11 cellular contexts compared by ENCODE assay signal in genomic region chr19:970695-971094, GRCh38. TPM values are rescaled to one million over a fixed set of nuclear protein-coding genes. Genes with fewer than 3 reads are reported as not detected.
DNase-seq lines count a peak whose midpoint lies in the region; ATAC-seq, FAIRE-seq and TF ChIP-seq lines count a peak whose summit lies in the region.
"Had no signal": no experiment of that assay in that cellular context is flagged by ENCODE, and none has a peak within 500 bp of the region (broad histone marks: within the 10 kb centered on the region; RNA-seq: fewer than 3 reads in every experiment).

No MANE protein-coding gene starts in this region.

- H3K27me3 ChIP-seq in endodermal cell (ENCODE audit: control insufficient read depth, insufficient read depth, low read length, poor library complexity, severe bottlenecking): no peaks in the 10 kb centered on the region
- H3K27me3 ChIP-seq: ovary had no signal

- DNase-seq in activated CD8-positive, alpha-beta T cell treated with anti-CD3 and anti-CD28 coated beads for 36 hours: peak; percentile 31
- no peak for DNase-seq in activated CD8-positive, alpha-beta T cell treated with anti-CD3 and anti-CD28 coated beads, Interleukin-2, amount 10 ng/mL, durations not matched to agents 7 days and 5 days
- peak; percentile 37 for DNase-seq in NB4 (ENCODE audit: low read depth)
- DNase-seq in endodermal cell: peak; percentile 78
- DNase-seq in progenitor cell of endocrine pancreas (ENCODE audit: low spot score, unreplicated experiment): no peak
- no peak for DNase-seq in urothelium cell line (ENCODE audit: low spot score)
- DNase-seq: stimulated activated naive CD4-positive, alpha-beta T cell treated with Interleukin-2 at 50 U/mL for 16 hours had no signal

- TF ChIP-seq POLR2A in NB4 (IDR thresholded peaks at IDR 0.05; ENCODE audit: extremely low read depth, insufficient read length): no peak

- FAIRE-seq in urothelium cell line (lab: Jason Lieb, UNC): no peak

- H3K4me1 Mint-ChIP-seq in activated CD8-positive, alpha-beta T cell treated with anti-CD3 and anti-CD28 coated beads for 36 hours (ENCODE audit: low read depth): no peaks in the 10 kb centered on the region
- H3K4me1 Mint-ChIP-seq in activated CD8-positive, alpha-beta T cell treated with anti-CD3 and anti-CD28 coated beads, Interleukin-2, amount 10 ng/mL, durations not matched to agents 7 days and 5 days (ENCODE audit: low read depth): no peaks in the 10 kb centered on the region
- H3K4me1 Mint-ChIP-seq in endodermal cell (no peaks in the 10 kb centered on the region), progenitor cell of endocrine pancreas (ENCODE audit: low read depth) (no peaks in the 10 kb centered on the region)

- H3K27ac ChIP-seq in endodermal cell (ENCODE audit: low read depth, low read length): no peak overlapping the region
- H3K27ac ChIP-seq: ovary had no signal

- H3K9ac ChIP-seq in endodermal cell (ENCODE audit: extremely low read depth, low read length, poor library complexity, severe bottlenecking): no peak overlapping the region

- peaks cover 9% of the 10 kb centered on the region for H3K9me3 Mint-ChIP-seq in activated CD8-positive, alpha-beta T cell treated with anti-CD3 and anti-CD28 coated beads for 36 hours
- H3K9me3 Mint-ChIP-seq in activated CD8-positive, alpha-beta T cell treated with anti-CD3 and anti-CD28 coated beads, Interleukin-2, amount 10 ng/mL, durations not matched to agents 7 days and 5 days (ENCODE audit: insufficient read depth): no peaks in the 10 kb centered on the region
- H3K9me3 Mint-ChIP-seq in endodermal cell (peaks cover 29% of the 10 kb centered on the region), progenitor cell of endocrine pancreas (ENCODE audit: low read depth) (peaks cover 3% of the 10 kb centered on the region)

- TF ChIP-seq CTCF in activated CD8-positive, alpha-beta T cell treated with anti-CD3 and anti-CD28 coated beads for 36 hours (IDR thresholded peaks at IDR 0.05): peak; percentile 89
- peak; percentile 42 for TF ChIP-seq CTCF in NB4 (IDR thresholded peaks at IDR 0.05; ENCODE audit: low read depth, low read length)
- peak; percentile 92 for TF ChIP-seq CTCF in endodermal cell (conservative IDR thresholded peaks at IDR 0.05)
- TF ChIP-seq CTCF in progenitor cell of endocrine pancreas (IDR thresholded peaks at IDR 0.05; ENCODE audit: unreplicated experiment): peak; percentile 67

- POLR2A ChIA-PET in activated CD8-positive, alpha-beta T cell treated with anti-CD3 and anti-CD28 coated beads for 36 hours (lab: Charles Lee): no interaction called here
- POLR2A ChIA-PET in activated CD8-positive, alpha-beta T cell treated with anti-CD3 and anti-CD28 coated beads, Interleukin-2, amount 10 ng/mL, durations not matched to agents 7 days and 5 days (lab: Charles Lee): interaction anchor here (1.7 kb wide), 1 partner anchor 9 kb away, joined by 3 read pairs; no protein-coding TSS in a partner anchor

- no peak for ATAC-seq in activated CD8-positive, alpha-beta T cell treated with anti-CD3 and anti-CD28 coated beads for 36 hours
- ATAC-seq in activated CD8-positive, alpha-beta T cell treated with anti-CD3 and anti-CD28 coated beads, Interleukin-2, amount 10 ng/mL, durations not matched to agents 7 days and 5 days: no peak
- no peak for ATAC-seq in HG02885 (IDR thresholded peaks at IDR 0.05; ENCODE audit: poor library complexity, unreplicated experiment)
- ATAC-seq in GM18861 (IDR thresholded peaks at IDR 0.05; ENCODE audit: unreplicated experiment): no peak

- no peak overlapping the region for H3K4me3 Mint-ChIP-seq in activated CD8-positive, alpha-beta T cell treated with anti-CD3 and anti-CD28 coated beads for 36 hours
- no peak overlapping the region for H3K4me3 Mint-ChIP-seq in activated CD8-positive, alpha-beta T cell treated with anti-CD3 and anti-CD28 coated beads, Interleukin-2, amount 10 ng/mL, durations not matched to agents 7 days and 5 days
- H3K4me3 Mint-ChIP-seq in endodermal cell (no peak overlapping the region), progenitor cell of endocrine pancreas (ENCODE audit: low read depth) (no peak overlapping the region)
- H3K4me3 Mint-ChIP-seq: T-helper 2 cell treated with Interferon-gamma antibody and Interleukin-4, amounts not matched to agents 5 μg/mL and 100 μg/mL, for 36 hours had no signal

- H3K9me3 ChIP-seq in endodermal cell (ENCODE audit: control insufficient read depth, low read length): peaks cover 25% of the 10 kb centered on the region

- no peaks in the 10 kb centered on the region for H3K4me1 ChIP-seq in endodermal cell (ENCODE audit: control insufficient read depth, insufficient read depth, low read length)

- H3K27ac Mint-ChIP-seq in activated CD8-positive, alpha-beta T cell treated with anti-CD3 and anti-CD28 coated beads for 36 hours: no peak overlapping the region
- H3K27ac Mint-ChIP-seq in activated CD8-positive, alpha-beta T cell treated with anti-CD3 and anti-CD28 coated beads, Interleukin-2, amount 10 ng/mL, durations not matched to agents 7 days and 5 days: no peak overlapping the region
- H3K27ac Mint-ChIP-seq in endodermal cell: no peak overlapping the region
- no peak overlapping the region for H3K27ac Mint-ChIP-seq in progenitor cell of endocrine pancreas
- H3K27ac Mint-ChIP-seq: T-helper 2 cell treated with Interferon-gamma antibody and Interleukin-4, amounts not matched to agents 5 μg/mL and 100 μg/mL, for 36 hours had no signal

- H3K36me3 Mint-ChIP-seq in activated CD8-positive, alpha-beta T cell treated with anti-CD3 and anti-CD28 coated beads for 36 hours (ENCODE audit: low read depth): peaks cover 24% of the 10 kb centered on the region
- peaks cover 41% of the 10 kb centered on the region for H3K36me3 Mint-ChIP-seq in activated CD8-positive, alpha-beta T cell treated with anti-CD3 and anti-CD28 coated beads, Interleukin-2, amount 10 ng/mL, durations not matched to agents 7 days and 5 days (ENCODE audit: low read depth)
- H3K36me3 Mint-ChIP-seq in endodermal cell (ENCODE audit: low read depth) (peaks cover 59% of the 10 kb centered on the region), progenitor cell of endocrine pancreas (ENCODE audit: insufficient read depth) (peaks cover 35% of the 10 kb centered on the region)

- no peaks in the 10 kb centered on the region for H3K27me3 Mint-ChIP-seq in activated CD8-positive, alpha-beta T cell treated with anti-CD3 and anti-CD28 coated beads for 36 hours
- H3K27me3 Mint-ChIP-seq in activated CD8-positive, alpha-beta T cell treated with anti-CD3 and anti-CD28 coated beads, Interleukin-2, amount 10 ng/mL, durations not matched to agents 7 days and 5 days (ENCODE audit: low read depth): no peaks in the 10 kb centered on the region
- H3K27me3 Mint-ChIP-seq in endodermal cell (ENCODE audit: insufficient read depth) (no peaks in the 10 kb centered on the region), progenitor cell of endocrine pancreas (no peaks in the 10 kb centered on the region)

- 94 to 96% methylated on average over 13 to 14 of the region's 14 CpGs for WGBS in endodermal cell (ENCODE audit: insufficient coverage in 1 of 2, insufficient read length in 1 of 2), 2 experiments

- no peak overlapping the region for H3K4me3 ChIP-seq in NB4 (ENCODE audit: low read depth, low read length)
- H3K4me3 ChIP-seq in endodermal cell (ENCODE audit: low read length): no peak overlapping the region
- H3K4me3 ChIP-seq: ovary had no signal

- intact Hi-C loops in activated CD8-positive, alpha-beta T cell treated with anti-CD3 and anti-CD28 coated beads for 36 hours (cut with micrococcal nuclease): no loop called here

- CTCF ChIA-PET in activated CD8-positive, alpha-beta T cell treated with anti-CD3 and anti-CD28 coated beads for 36 hours (lab: Charles Lee): interaction anchor here (0.8 to 2.1 kb wide), 7 partner anchors 12 to 107 kb away, joined by 3 to 8 read pairs (median 3); partner anchors contain the start of gene WDR18
- CTCF ChIA-PET in activated CD8-positive, alpha-beta T cell treated with anti-CD3 and anti-CD28 coated beads, Interleukin-2, amount 10 ng/mL, durations not matched to agents 7 days and 5 days (lab: Charles Lee): interaction anchor here (0.6 to 1.1 kb wide), 3 partner anchors 24 to 207 kb away, joined by 3 to 4 read pairs (median 3); no protein-coding TSS in a partner anchor

- H3K36me3 ChIP-seq in endodermal cell (ENCODE audit: control insufficient read depth, insufficient read depth, low read length): peaks cover 52% of the 10 kb centered on the region
- H3K36me3 ChIP-seq: ovary had no signal

RNA-seq across cellular contexts. Expression of gene WDR18, which starts 13.4 kb away (rescaled TPM):
- 10 to 100 TPM; 75.3 to 78.1 TPM for total RNA-seq in activated CD8-positive, alpha-beta T cell treated with anti-CD3 and anti-CD28 coated beads for 36 hours
- total RNA-seq in activated CD8-positive, alpha-beta T cell treated with anti-CD3 and anti-CD28 coated beads, Interleukin-2, amount 10 ng/mL, durations not matched to agents 7 days and 5 days: 10 to 100 TPM; 51.5 to 53.0 TPM
- total RNA-seq in endodermal cell (10 to 100 TPM; 68.6 to 85.6 TPM), progenitor cell of endocrine pancreas (71.8 and 72.3 TPM in 2 replicates)
- 59.4 TPM for polyA plus RNA-seq in endodermal cell (2013, experiment 1 of 2)
- 62.7 TPM for polyA plus RNA-seq in endodermal cell (2013, experiment 2 of 2)

RNA-seq across cellular contexts. Expression of gene GRIN3B, which starts 29.5 kb away (rescaled TPM):
- under 1 TPM in 1 of 2 experiments, not detected in 1; 0.07 TPM for total RNA-seq in activated CD8-positive, alpha-beta T cell treated with anti-CD3 and anti-CD28 coated beads for 36 hours
- total RNA-seq in activated CD8-positive, alpha-beta T cell treated with anti-CD3 and anti-CD28 coated beads, Interleukin-2, amount 10 ng/mL, durations not matched to agents 7 days and 5 days: not detected
- total RNA-seq in endodermal cell (1 to 10 TPM; 2.0 TPM), progenitor cell of endocrine pancreas (1.4 and 1.5 TPM in 2 replicates)
- 0.85 TPM for polyA plus RNA-seq in endodermal cell (2013, experiment 1 of 2)
- 0.50 TPM for polyA plus RNA-seq in endodermal cell (2013, experiment 2 of 2)

RNA-seq across cellular contexts. Expression of gene ARID3A, which starts 44.9 kb away (rescaled TPM):
- 10 to 100 TPM; 18.7 to 22.1 TPM for total RNA-seq in activated CD8-positive, alpha-beta T cell treated with anti-CD3 and anti-CD28 coated beads for 36 hours
- 10 to 100 TPM; 26.7 to 27.7 TPM for total RNA-seq in activated CD8-positive, alpha-beta T cell treated with anti-CD3 and anti-CD28 coated beads, Interleukin-2, amount 10 ng/mL, durations not matched to agents 7 days and 5 days
- total RNA-seq in endodermal cell (100 to 1,000 TPM; 121 to 124 TPM), progenitor cell of endocrine pancreas (149 and 154 TPM in 2 replicates)
- polyA plus RNA-seq in endodermal cell (2013, experiment 1 of 2): 40.4 TPM
- polyA plus RNA-seq in endodermal cell (2013, experiment 2 of 2): 41.7 TPM

RNA-seq across cellular contexts. Expression of gene TMEM259, which starts 50.2 kb away (rescaled TPM):
- total RNA-seq in activated CD8-positive, alpha-beta T cell treated with anti-CD3 and anti-CD28 coated beads for 36 hours: 100 to 1,000 TPM; 115 to 117 TPM
- 100 to 1,000 TPM; 153 to 160 TPM for total RNA-seq in activated CD8-positive, alpha-beta T cell treated with anti-CD3 and anti-CD28 coated beads, Interleukin-2, amount 10 ng/mL, durations not matched to agents 7 days and 5 days
- total RNA-seq in endodermal cell (100 to 1,000 TPM; 157 to 176 TPM), progenitor cell of endocrine pancreas (171 and 199 TPM in 2 replicates)
- 146 TPM for polyA plus RNA-seq in endodermal cell (2013, experiment 1 of 2)
- polyA plus RNA-seq in endodermal cell (2013, experiment 2 of 2): 122 TPM

RNA-seq across cellular contexts. Expression of gene RNU6-2, which starts 50.6 kb away (rescaled TPM):
- not detected for total RNA-seq in activated CD8-positive, alpha-beta T cell treated with anti-CD3 and anti-CD28 coated beads for 36 hours
- total RNA-seq in activated CD8-positive, alpha-beta T cell treated with anti-CD3 and anti-CD28 coated beads, Interleukin-2, amount 10 ng/mL, durations not matched to agents 7 days and 5 days: not detected
- total RNA-seq in endodermal cell: not detected
- polyA plus RNA-seq in endodermal cell (2013, experiment 1 of 2): under 0.01 TPM
- polyA plus RNA-seq in endodermal cell (2013, experiment 2 of 2): under 0.01 TPM
- not detected in 2 replicates for total RNA-seq in progenitor cell of endocrine pancreas
- total RNA-seq: ovary had no signal
- polyA plus RNA-seq: ovary had no signal

Comparison
In these comparisons a context has a peak if more than half of its experiments do, and no peak if none do; other contexts are left out.
1. DNase-seq: peak in activated CD8-positive, alpha-beta T cell treated with anti-CD3 and anti-CD28 coated beads for 36 hours (single experiment), NB4 (single experiment) and endodermal cell (single experiment); none in activated CD8-positive, alpha-beta T cell treated with anti-CD3 and anti-CD28 coated beads, Interleukin-2, amount 10 ng/mL, durations not matched to agents 7 days and 5 days (single experiment), progenitor cell of endocrine pancreas (single experiment) and urothelium cell line (single experiment).
2. CTCF ChIP-seq: peak in every context shown above with its lines; median percentile 92 in endodermal cell; 89 in activated CD8-positive, alpha-beta T cell treated with anti-CD3 and anti-CD28 coated beads for 36 hours; 67 in progenitor cell of endocrine pancreas; 42 in NB4.